Comparison of ENCODE assay signal across 8 cellular contexts in the genomic region with DNA sequence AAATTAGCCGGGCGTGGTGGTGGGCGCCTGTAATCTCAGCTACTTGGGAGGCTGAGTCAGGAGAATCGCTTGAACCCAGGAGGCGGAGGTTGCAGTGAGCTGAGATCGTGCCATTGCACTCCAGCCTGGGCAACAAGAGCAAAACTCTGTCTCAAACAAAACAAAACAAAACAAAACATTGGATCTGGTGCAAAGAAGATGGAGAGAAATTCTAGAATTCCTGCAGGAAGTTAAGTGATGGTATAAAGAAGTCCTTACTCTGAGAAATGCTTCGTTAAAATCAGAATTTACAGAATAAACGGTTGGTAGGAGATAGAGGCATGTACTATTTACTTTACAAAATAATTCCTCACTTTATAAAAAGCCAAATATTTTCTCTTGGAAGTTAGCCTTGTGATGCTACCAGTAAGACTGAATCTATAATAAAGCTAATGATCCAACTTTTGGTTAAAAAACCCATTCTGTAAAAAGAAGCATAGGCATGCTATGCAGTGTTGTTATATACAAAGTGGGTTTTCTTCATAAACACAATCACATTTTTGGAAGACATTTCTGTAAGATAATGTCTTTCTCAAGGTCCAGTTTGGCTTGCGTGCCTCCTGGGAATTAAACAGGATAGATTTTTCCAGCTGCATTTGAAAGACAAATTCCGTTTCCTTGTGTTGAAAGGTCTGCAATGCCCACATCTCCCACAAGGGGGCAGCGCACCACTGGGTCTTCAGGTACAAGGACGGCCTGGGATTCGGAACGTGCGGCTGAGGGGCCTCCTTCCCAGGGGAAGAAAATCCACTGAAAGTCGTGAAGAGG. TPM values are rescaled to one million over a fixed set of nuclear protein-coding genes. Genes with fewer than 3 reads are reported as not detected.
DNase-seq lines count a peak whose midpoint lies in the region; ATAC-seq, FAIRE-seq and TF ChIP-seq lines count a peak whose summit lies in the region.

No MANE protein-coding gene starts in this region.

- BruUV-seq in endothelial cell of umbilical vein (replicated peaks; lab: Mats Ljungman, UMichigan): no TSS peak

- FAIRE-seq in endothelial cell of umbilical vein (lab: Jason Lieb, UNC): peak; percentile 97

- TF ChIP-seq CTCF in endothelial cell of umbilical vein (IDR thresholded peaks at IDR 0.05; ENCODE audit: extremely low read depth in 1 of 2, insufficient read depth in 1 of 2, low read depth in 1 of 2, low read length in 2 of 2): peak; percentile 93 to 97

- intact Hi-C loops in endothelial cell of umbilical vein (cut with micrococcal nuclease): loop anchor here (1.0 to 2.0 kb wide), 7 partner anchors 35 to 319 kb away; a partner anchor contains a TSS

- H3K79me2 ChIP-seq in endothelial cell of umbilical vein (ENCODE audit: control insufficient read depth, insufficient read depth, low read length): no peaks in the 10 kb centered on the region

- H3K4me3 Mint-ChIP-seq in activated CD8-positive, alpha-beta memory T cell treated with anti-CD3 and anti-CD28 coated beads, Interleukin-2, amount 10 ng/mL, durations not matched to agents 7 days and 5 days: no peak overlapping the region

- peak overlapping the region; percentile 22 for H2AFZ ChIP-seq in endothelial cell of umbilical vein (ENCODE audit: low read depth, low read length)

- DNase-seq in C1 segment of cervical spinal cord (lab: John Stamatoyannopoulos, UW) (peak in 12 of 14 donors; percentile 0 to 78 (median 41)), HCEC 1CT (peak; percentile 67), NCI-H82 (lab: John Stamatoyannopoulos, UW) (peak; percentile 95), endothelial cell of umbilical vein (ENCODE audit: low read depth, low spot score) (peak; percentile 88), mucosa of gallbladder (ENCODE audit: low spot score) (peak; percentile 89)
- peak; percentile 78 for DNase-seq in activated CD8-positive, alpha-beta memory T cell treated with anti-CD3 and anti-CD28 coated beads, Interleukin-2, amount 10 ng/mL, durations not matched to agents 7 days and 5 days
- peak; percentile 45 to 75 for DNase-seq in stimulated activated CD8-positive, alpha-beta memory T cell treated with anti-CD3 and anti-CD28 coated beads, Interleukin-4, amount 100 ng/mL, for 4 hours (ENCODE audit: low read depth in 2 of 2, low spot score in 1 of 2)

- peaks cover 4% of the 10 kb centered on the region for H3K4me1 Mint-ChIP-seq in activated CD8-positive, alpha-beta memory T cell treated with anti-CD3 and anti-CD28 coated beads, Interleukin-2, amount 10 ng/mL, durations not matched to agents 7 days and 5 days

- H3K9me3 Mint-ChIP-seq in activated CD8-positive, alpha-beta memory T cell treated with anti-CD3 and anti-CD28 coated beads, Interleukin-2, amount 10 ng/mL, durations not matched to agents 7 days and 5 days (ENCODE audit: low read depth): no peaks in the 10 kb centered on the region

- peaks cover 3% of the 10 kb centered on the region for H3K4me1 ChIP-seq in endothelial cell of umbilical vein (ENCODE audit: control insufficient read depth, extremely low read depth, insufficient read depth, low read length)

- dilution Hi-C loops in endothelial cell of umbilical vein (cut with MboI; ENCODE audit: extremely low pct_ligation_motif_present, low sequenced_read_pairs): no loop called here

- no peak for TF ChIP-seq POLR2A in endothelial cell of umbilical vein (IDR thresholded peaks at IDR 0.05; ENCODE audit: low read depth, low read length)

- peak overlapping the region in 1 of 3 experiments; percentile 22 for H3K4me3 ChIP-seq in endothelial cell of umbilical vein (replicated peaks in 1 of 3; ENCODE audit: insufficient read depth in 1 of 3, low read depth in 1 of 3, low read length in 3 of 3)

- H3K4me2 ChIP-seq in endothelial cell of umbilical vein (ENCODE audit: insufficient read depth, low read length): peak overlapping the region; percentile 23

- POLR2A ChIA-PET in endothelial cell of umbilical vein (lab: Charles Lee): no interaction called here

- peaks cover 6% of the 10 kb centered on the region for H3K27me3 Mint-ChIP-seq in activated CD8-positive, alpha-beta memory T cell treated with anti-CD3 and anti-CD28 coated beads, Interleukin-2, amount 10 ng/mL, durations not matched to agents 7 days and 5 days

- H3K9me1 ChIP-seq in endothelial cell of umbilical vein (replicated peaks; ENCODE audit: control insufficient read depth, extremely low read depth, insufficient read depth, low read length): no peaks in the 10 kb centered on the region

- peaks cover 0 to 2% of the 10 kb centered on the region in 2 experiments for H3K27me3 ChIP-seq in endothelial cell of umbilical vein (ENCODE audit: control insufficient read depth in 2 of 2, insufficient read depth in 2 of 2, low read length in 2 of 2)

- H3K36me3 Mint-ChIP-seq in activated CD8-positive, alpha-beta memory T cell treated with anti-CD3 and anti-CD28 coated beads, Interleukin-2, amount 10 ng/mL, durations not matched to agents 7 days and 5 days: no peaks in the 10 kb centered on the region

- no peak overlapping the region for H3K27ac ChIP-seq in endothelial cell of umbilical vein (ENCODE audit: insufficient read depth, low read depth, low read length)

- no peak overlapping the region for H3K27ac Mint-ChIP-seq in activated CD8-positive, alpha-beta memory T cell treated with anti-CD3 and anti-CD28 coated beads, Interleukin-2, amount 10 ng/mL, durations not matched to agents 7 days and 5 days

- H3K36me3 ChIP-seq in endothelial cell of umbilical vein (ENCODE audit: control insufficient read depth in 2 of 2, extremely low read depth in 1 of 2, insufficient read depth in 2 of 2, low read length in 2 of 2): no peaks in the 10 kb centered on the region

- peak; percentile 27 for ATAC-seq in activated CD8-positive, alpha-beta memory T cell treated with anti-CD3 and anti-CD28 coated beads, Interleukin-2, amount 10 ng/mL, durations not matched to agents 7 days and 5 days
- no peak for ATAC-seq in HG02870 (IDR thresholded peaks at IDR 0.05; ENCODE audit: unreplicated experiment)

- CTCF ChIA-PET in activated CD8-positive, alpha-beta memory T cell treated with anti-CD3 and anti-CD28 coated beads, Interleukin-2, amount 10 ng/mL, durations not matched to agents 7 days and 5 days (lab: Charles Lee): interaction anchor here (0.6 to 6.5 kb wide), 31 partner anchors 9 to 322 kb away, joined by 3 to 55 read pairs (median 5); a partner anchor contains a TSS
- CTCF ChIA-PET in endothelial cell of umbilical vein (lab: Charles Lee): interaction anchor here (0.6 to 5.3 kb wide), 44 partner anchors 9 to 341 kb away, joined by 3 to 153 read pairs (median 5); a partner anchor contains a TSS

- no peaks in the 10 kb centered on the region for H3K9me3 ChIP-seq in endothelial cell of umbilical vein (replicated peaks; ENCODE audit: control insufficient read depth, insufficient read depth, low read length)

- H3K9ac ChIP-seq in endothelial cell of umbilical vein (replicated peaks; ENCODE audit: extremely low read depth, insufficient read depth, low read length): no peak overlapping the region

- no peaks in the 10 kb centered on the region for H4K20me1 ChIP-seq in endothelial cell of umbilical vein (replicated peaks; ENCODE audit: control insufficient read depth, extremely low read depth, insufficient read depth, low read length)

TF ChIP-seq in endothelial cell of umbilical vein, 7 proteins besides CTCF, POLR2A, EP300 and RAD21:
- TF ChIP-seq, protein P1, sequence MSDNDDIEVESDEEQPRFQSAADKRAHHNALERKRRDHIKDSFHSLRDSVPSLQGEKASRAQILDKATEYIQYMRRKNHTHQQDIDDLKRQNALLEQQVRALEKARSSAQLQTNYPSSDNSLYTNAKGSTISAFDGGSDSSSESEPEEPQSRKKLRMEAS (IDR thresholded peaks at IDR 0.05; ENCODE audit: insufficient read depth, insufficient read length): no peak
- no peak for TF ChIP-seq MYC (IDR thresholded peaks at IDR 0.05; ENCODE audit: low read depth, low read length)
- TF ChIP-seq POLR2AphosphoS5 (IDR thresholded peaks at IDR 0.05; ENCODE audit: insufficient read depth, low read depth, low read length): no peak
- TF ChIP-seq GATA2 (IDR thresholded peaks at IDR 0.05; ENCODE audit: insufficient read depth, insufficient read length, low read depth, low read length): no peak
- TF ChIP-seq JUN (IDR thresholded peaks at IDR 0.05; ENCODE audit: borderline replicate concordance, insufficient read depth, insufficient read length, low read depth): no peak
- no peak for TF ChIP-seq EZH2 (IDR thresholded peaks at IDR 0.05; ENCODE audit: borderline replicate concordance, low read depth, low read length, severe bottlenecking)
- TF ChIP-seq FOS (IDR thresholded peaks at IDR 0.05; ENCODE audit: borderline replicate concordance, insufficient read depth, low read length): no peak

RNA-seq across cellular contexts. Expression of a gene that starts 35.6 kb away (rescaled TPM):
- 10 to 100 TPM; 10.5 to 15.1 TPM for total RNA-seq in activated CD8-positive, alpha-beta memory T cell treated with anti-CD3 and anti-CD28 coated beads, Interleukin-2, amount 10 ng/mL, durations not matched to agents 7 days and 5 days
- 19.9 and 25.6 TPM in 2 replicates for total RNA-seq in endothelial cell of umbilical vein
- polyA plus RNA-seq in endothelial cell of umbilical vein: 9.4 and 9.9 TPM in 2 replicates
- polyA plus RNA-seq in endothelial cell of umbilical vein (2011; cell fraction: cytosol; rRNA removed): 12.5 and 14.3 TPM in 2 replicates
- 6.8 TPM in 2 replicates for polyA plus RNA-seq in endothelial cell of umbilical vein (2011; cell fraction: nucleus; rRNA removed)
- polyA plus RNA-seq in endothelial cell of umbilical vein (2012): 19.9 and 31.2 TPM in 2 replicates
- polyA minus RNA-seq in endothelial cell of umbilical vein: 3.1 and 3.6 TPM in 2 replicates
- 8.9 TPM for polyA minus RNA-seq in endothelial cell of umbilical vein (2011; cell fraction: cytosol; rRNA and poly(A)+ RNA removed)
- 4.1 and 4.6 TPM in 2 replicates for polyA minus RNA-seq in endothelial cell of umbilical vein (2011; cell fraction: nucleus; rRNA and poly(A)+ RNA removed)
- total RNA-seq in mucosa of gallbladder: 8.0 TPM

RNA-seq across cellular contexts. Expression of a gene that starts 59.3 kb away (rescaled TPM):
- 10 to 100 TPM; 22.1 to 24.1 TPM for total RNA-seq in activated CD8-positive, alpha-beta memory T cell treated with anti-CD3 and anti-CD28 coated beads, Interleukin-2, amount 10 ng/mL, durations not matched to agents 7 days and 5 days
- total RNA-seq in endothelial cell of umbilical vein (11.1 and 11.4 TPM in 2 replicates), mucosa of gallbladder (18.8 TPM)
- 7.7 and 14.0 TPM in 2 replicates for polyA plus RNA-seq in endothelial cell of umbilical vein
- 21.1 and 25.3 TPM in 2 replicates for polyA plus RNA-seq in endothelial cell of umbilical vein (2011; cell fraction: cytosol; rRNA removed)
- 7.8 and 16.0 TPM in 2 replicates for polyA plus RNA-seq in endothelial cell of umbilical vein (2011; cell fraction: nucleus; rRNA removed)
- 24.5 and 25.9 TPM in 2 replicates for polyA plus RNA-seq in endothelial cell of umbilical vein (2012)
- polyA minus RNA-seq in endothelial cell of umbilical vein: 2.5 and 5.1 TPM in 2 replicates
- polyA minus RNA-seq in endothelial cell of umbilical vein (2011; cell fraction: cytosol; rRNA and poly(A)+ RNA removed): 4.2 TPM
- 4.3 and 6.1 TPM in 2 replicates for polyA minus RNA-seq in endothelial cell of umbilical vein (2011; cell fraction: nucleus; rRNA and poly(A)+ RNA removed)

Comparison
In these comparisons a context has a peak if more than half of its experiments do, and no peak if none do; other contexts are left out.
1. DNase-seq: peak in every context shown above with its lines; median percentile 95 in NCI-H82; 89 in mucosa of gallbladder; 88 in endothelial cell of umbilical vein; 78 in activated CD8-positive, alpha-beta memory T cell treated with anti-CD3 and anti-CD28 coated beads, Interleukin-2, amount 10 ng/mL, durations not matched to agents 7 days and 5 days; 67 in HCEC 1CT; 60 in stimulated activated CD8-positive, alpha-beta memory T cell treated with anti-CD3 and anti-CD28 coated beads, Interleukin-4, amount 100 ng/mL, for 4 hours; 41 in C1 segment of cervical spinal cord.